ENCODE assay signal across 1 cellular context in the genomic region with DNA sequence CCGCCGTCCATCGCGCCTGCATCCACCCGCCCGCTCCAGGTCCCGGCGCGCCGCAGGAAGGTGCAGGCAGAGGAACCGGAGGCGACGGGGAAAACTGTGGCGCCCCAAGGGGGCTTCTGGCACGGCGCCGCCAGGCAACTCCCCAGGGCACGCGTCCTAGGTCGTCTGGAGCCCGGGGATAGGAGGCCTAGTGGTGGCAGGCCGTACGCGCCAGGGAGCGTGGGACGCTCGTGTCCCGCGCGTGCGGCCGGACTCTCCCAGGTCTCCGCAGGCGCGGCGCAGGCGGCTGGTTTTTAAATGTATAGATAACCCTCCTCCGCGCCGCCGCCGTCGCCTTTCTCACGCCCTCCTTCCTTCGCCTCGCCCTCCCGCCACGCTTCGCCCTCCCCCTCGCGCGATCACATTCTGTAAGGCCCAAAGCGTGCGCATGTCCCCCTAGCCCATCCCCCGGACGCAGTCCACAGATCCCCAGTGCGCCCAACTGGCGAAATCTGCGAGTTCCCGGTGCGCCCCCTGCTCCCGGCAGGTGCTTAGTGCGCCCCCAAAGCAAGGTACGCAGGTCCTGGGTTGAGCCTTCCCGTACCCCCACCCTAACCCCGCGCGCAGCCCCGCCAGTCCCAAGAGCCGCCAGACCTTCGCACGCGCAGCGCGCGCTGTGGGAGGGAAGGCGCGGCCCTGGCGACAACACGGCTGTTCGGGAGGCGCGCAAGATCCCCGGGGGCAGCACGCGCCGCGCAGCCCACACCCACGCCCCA.
TF ChIP-seq lines count a peak whose summit lies in the region.

TSS of gene ASCL2 (minus strand) at position 267 of the 755 bp plus-strand sequence. CDS start at position 11, 256 bp downstream.

TF ChIP-seq in IMR-90, 13 proteins besides CTCF, POLR2A, EP300 and RAD21 (continued from another document):
- no peak for TF ChIP-seq MAZ (IDR thresholded peaks at IDR 0.05; ENCODE audit: borderline replicate concordance, low read depth, low read length)
TF ChIP-seq in IMR-90: peak in this region for 0.
